14 cellular contexts compared by ENCODE assay signal in genomic region chr20:62356143-62356947, GRCh38. TPM values are rescaled to one million over a fixed set of nuclear protein-coding genes. Genes with fewer than 3 reads are reported as not detected.
A peak's percentile ranks its signal among the peaks of the same experiment; 100 is the strongest.
DNase-seq lines count a peak whose midpoint lies in the region; ATAC-seq, FAIRE-seq and TF ChIP-seq lines count a peak whose summit lies in the region.
"Had no signal": no experiment of that assay in that cellular context is flagged by ENCODE, and none has a peak within 500 bp of the region (broad histone marks: within the 10 kb centered on the region; RNA-seq: fewer than 3 reads in every experiment).

No MANE protein-coding gene starts in this region.

- peak overlapping the region; percentile 91 for H3K4me2 ChIP-seq in A549

- H3K9me3 Mint-ChIP-seq in naive thymus-derived CD8-positive, alpha-beta T cell: no peaks in the 10 kb centered on the region
- H3K9me3 Mint-ChIP-seq: activated naive CD8-positive, alpha-beta T cell treated with anti-CD3 and anti-CD28 coated beads for 36 hours; stimulated activated naive CD8-positive, alpha-beta T cell treated with anti-CD3 and anti-CD28 coated beads, Interleukin-15, amount 100 ng/mL, for 72 hours had no signal

- no peak overlapping the region for H3K4me3 Mint-ChIP-seq in naive thymus-derived CD8-positive, alpha-beta T cell
- H3K4me3 Mint-ChIP-seq: activated naive CD8-positive, alpha-beta T cell treated with anti-CD3 and anti-CD28 coated beads for 36 hours; stimulated activated naive CD8-positive, alpha-beta T cell treated with anti-CD3 and anti-CD28 coated beads, Interleukin-15, amount 100 ng/mL, for 72 hours had no signal

- TF ChIP-seq CTCF in A549 (IDR thresholded peaks at IDR 0.05): no peak
- TF ChIP-seq CTCF in Peyer's patch (IDR thresholded peaks at IDR 0.05): no peak
- TF ChIP-seq CTCF in pancreas (IDR thresholded peaks at IDR 0.05): no peak

- H3K27ac ChIP-seq in A549 (peak overlapping the region; percentile 97 to 99), Peyer's patch (peak overlapping the region; percentile 43 to 89 (median 70)), pancreas (peak overlapping the region; percentile 17 to 62 (median 60))

- H3K9me3 ChIP-seq in A549: no peaks in the 10 kb centered on the region
- H3K9me3 ChIP-seq in Peyer's patch: no peaks in the 10 kb centered on the region
- no peaks in the 10 kb centered on the region for H3K9me3 ChIP-seq in pancreas
- H3K9me3 ChIP-seq: HAP-1 had no signal

- POLR2A ChIA-PET in A549 (lab: Yijun Ruan, JAX): interaction anchor here (1.0 to 4.9 kb wide), 2 partner anchors 11 to 31 kb away, joined by 3 to 61 read pairs; partner anchors contain the start of genes LAMA5 and RPS21
- POLR2A ChIA-PET in naive thymus-derived CD8-positive, alpha-beta T cell (lab: Charles Lee): no interaction called here

- CTCF ChIA-PET in A549 (lab: Yijun Ruan, JAX): interaction anchor here (0.9 to 5.5 kb wide), 8 partner anchors 11 to 71 kb away, joined by 3 to 94 read pairs (median 6); partner anchors contain the start of genes ADRM1 and LAMA5

- TF ChIP-seq RAD21 in A549 (conservative IDR thresholded peaks at IDR 0.05 in 1 of 2, IDR thresholded peaks at IDR 0.05 in 1 of 2): no peak

- no peak for TF ChIP-seq EP300 in A549 (IDR thresholded peaks at IDR 0.05)

- TF ChIP-seq POLR2A in A549 (IDR thresholded peaks at IDR 0.05; ENCODE audit: low read length): no peak
- TF ChIP-seq POLR2A in Peyer's patch (IDR thresholded peaks at IDR 0.05): no peak

- DNase-seq in A549 (ENCODE audit: low read depth in 1 of 2, low spot score in 1 of 2): peak in 1 of 2 experiments; percentile 45
- no peak for DNase-seq in Peyer's patch
- peak; percentile 65 for DNase-seq in Right ventricle myocardium superior
- DNase-seq in pancreas: peak in 2 of 6 donors; percentile 32 to 73
- DNase-seq in naive thymus-derived CD8-positive, alpha-beta T cell: no peak
- no peak for DNase-seq in mesenteric fat pad (ENCODE audit: low spot score)
- DNase-seq in NCI-H1105 (lab: John Stamatoyannopoulos, UW): no peak
- DNase-seq: activated CD4-positive, CD25-positive, alpha-beta regulatory T cell; activated naive CD8-positive, alpha-beta T cell treated with anti-CD3 and anti-CD28 coated beads for 36 hours; AML-193; stimulated activated naive CD8-positive, alpha-beta T cell treated with anti-CD3 and anti-CD28 coated beads, Interleukin-15, amount 100 ng/mL, for 72 hours had no signal

- H3K4me3 ChIP-seq in A549 (peak overlapping the region; percentile 41), Peyer's patch (peak overlapping the region in 1 of 4 donors; percentile 2), pancreas (no peak overlapping the region)
- H3K4me3 ChIP-seq: HAP-1 had no signal

- ATAC-seq in A549 (no peak), Right ventricle myocardium superior (ENCODE audit: poor library complexity) (peak; percentile 5), pancreas (peak in 3 of 4 donors; percentile 2 to 22 (median 4)), GM19395 (IDR thresholded peaks at IDR 0.05; ENCODE audit: unreplicated experiment) (no peak)
- no peak for ATAC-seq in naive thymus-derived CD8-positive, alpha-beta T cell
- ATAC-seq: stimulated activated naive CD8-positive, alpha-beta T cell treated with anti-CD3 and anti-CD28 coated beads, Interleukin-15, amount 100 ng/mL, for 72 hours had no signal

- no peaks in the 10 kb centered on the region for H3K4me1 Mint-ChIP-seq in naive thymus-derived CD8-positive, alpha-beta T cell
- H3K4me1 Mint-ChIP-seq: activated naive CD8-positive, alpha-beta T cell treated with anti-CD3 and anti-CD28 coated beads for 36 hours; stimulated activated naive CD8-positive, alpha-beta T cell treated with anti-CD3 and anti-CD28 coated beads, Interleukin-15, amount 100 ng/mL, for 72 hours had no signal

- intact Hi-C loops in Right ventricle myocardium superior (cut with DNase I) (no loop called here), pancreas (cut with DNase I) (no loop called here)

- H3K27me3 Mint-ChIP-seq in naive thymus-derived CD8-positive, alpha-beta T cell: peaks cover 0 to 10% (median 0%) of the 10 kb centered on the region in 5 donors

- H3K27me3 ChIP-seq in Peyer's patch (no peaks in the 10 kb centered on the region), pancreas (no peaks in the 10 kb centered on the region)

- H3K27ac Mint-ChIP-seq in naive thymus-derived CD8-positive, alpha-beta T cell: no peak overlapping the region
- H3K27ac Mint-ChIP-seq: activated naive CD8-positive, alpha-beta T cell treated with anti-CD3 and anti-CD28 coated beads for 36 hours; stimulated activated naive CD8-positive, alpha-beta T cell treated with anti-CD3 and anti-CD28 coated beads, Interleukin-15, amount 100 ng/mL, for 72 hours had no signal

- FAIRE-seq in A549 (lab: Jason Lieb, UNC) (no peak), pancreas (lab: Jason Lieb, UNC) (no peak)
- FAIRE-seq: GM12892 had no signal

- H3K36me3 ChIP-seq in Peyer's patch (peaks cover 0 to 1% (median 0%) of the 10 kb centered on the region in 3 donors), pancreas (peaks cover 0 to 6% (median under 1%) of the 10 kb centered on the region in 3 donors)

- 17% methylated on average over 30 of the region's 34 CpGs for whole genome bisulfite sequencing in A549 (ENCODE audit: missing lambda C conversion rate)
- WGBS in pancreas, 2 donors: 75 to 76% methylated on average over 34 of the region's 34 CpGs

- H3K4me1 ChIP-seq in A549 (peaks cover 98% of the 10 kb centered on the region), Peyer's patch (peaks cover 0 to 67% (median 0%) of the 10 kb centered on the region in 4 donors), pancreas (peaks cover 0 to 13% (median 3%) of the 10 kb centered on the region in 3 donors)
- H3K4me1 ChIP-seq: HAP-1 had no signal

- H3K36me3 Mint-ChIP-seq in naive thymus-derived CD8-positive, alpha-beta T cell: no peaks in the 10 kb centered on the region
- H3K36me3 Mint-ChIP-seq: activated naive CD8-positive, alpha-beta T cell treated with anti-CD3 and anti-CD28 coated beads for 36 hours had no signal

TF ChIP-seq in A549, 52 proteins besides CTCF, POLR2A, EP300 and RAD21 (continues in another document):
- 0 out of 2 replicates have a peak, but pooled peaks have one; percentile 33 for TF ChIP-seq HOXA7 (CRISPR knock-in tag; IDR thresholded peaks at IDR 0.05)
- TF ChIP-seq FOSB (CRISPR knock-in tag; IDR thresholded peaks at IDR 0.05): no peak
- no peak for TF ChIP-seq RARB (CRISPR knock-in tag; IDR thresholded peaks at IDR 0.05)
- no peak for TF ChIP-seq HOXB13 (CRISPR knock-in tag; IDR thresholded peaks at IDR 0.05; ENCODE audit: low read depth)

RNA-seq across cellular contexts. Expression of gene LAMA5, which starts 10.8 kb away (rescaled TPM):
- polyA plus RNA-seq in A549 (2011; rRNA removed) (20.4 and 31.6 TPM in 2 replicates), A549 (2017; fragmentation: RNase III; extraction: RNeasy Plus Mini Kit Qiagen cat#74134 plus additional on column Dnase treatment) (196 to 212 TPM (median 202 TPM) in 3 replicates), pancreas (100 to 1,000 TPM; 259 to 344 TPM)
- 91.5 and 122 TPM in 2 replicates for polyA plus RNA-seq in A549 (2012; cell fraction: cytosol; rRNA removed)
- 829 and 950 TPM in 2 replicates for polyA plus RNA-seq in A549 (2012; cell fraction: nucleus; rRNA removed)
- polyA minus RNA-seq in A549 (2011; rRNA and poly(A)+ RNA removed): 26.9 and 28.7 TPM in 2 replicates
- total RNA-seq in Peyer's patch (100 to 1,000 TPM in 2 of 4 donors, 10 to 100 TPM in 2; 31.2 to 328 (median 87.3) TPM), Right ventricle myocardium superior (79.6 TPM), pancreas (10 to 100 TPM; 43.6 to 89.5 (median 59.4) TPM), mesenteric fat pad (126 TPM)
- 1 to 10 TPM; 2.5 to 4.0 TPM for total RNA-seq in naive thymus-derived CD8-positive, alpha-beta T cell
- under 1 TPM in 1 of 3 donors, not detected in 2; 0.27 TPM for polyA plus RNA-seq in naive thymus-derived CD8-positive, alpha-beta T cell

RNA-seq across cellular contexts. Expression of gene RPS21, which starts 30.6 kb away (rescaled TPM):
- polyA plus RNA-seq in A549 (2011; rRNA removed): 3,697 and 4,026 TPM in 2 replicates
- 8,308 and 13,239 TPM in 2 replicates for polyA plus RNA-seq in A549 (2012; cell fraction: cytosol; rRNA removed)
- polyA plus RNA-seq in A549 (2012; cell fraction: nucleus; rRNA removed): 5,168 and 6,855 TPM in 2 replicates
- 2,862 to 2,938 TPM (median 2,871 TPM) in 3 replicates for polyA plus RNA-seq in A549 (2017; fragmentation: RNase III; extraction: RNeasy Plus Mini Kit Qiagen cat#74134 plus additional on column Dnase treatment)
- 804 and 936 TPM in 2 replicates for polyA minus RNA-seq in A549 (2011; rRNA and poly(A)+ RNA removed)
- 100 to 1,000 TPM; 507 to 769 (median 622) TPM for total RNA-seq in Peyer's patch
- 732 TPM for total RNA-seq in Right ventricle myocardium superior
- total RNA-seq in pancreas: 1,000 to 10,000 TPM in 2 of 6 donors, 100 to 1,000 TPM in 4; 662 to 1,102 (median 850) TPM
- 1,000 to 10,000 TPM; 2,124 to 2,141 TPM for polyA plus RNA-seq in pancreas
- 1,000 to 10,000 TPM; 3,205 to 3,496 TPM for total RNA-seq in naive thymus-derived CD8-positive, alpha-beta T cell
- polyA plus RNA-seq in naive thymus-derived CD8-positive, alpha-beta T cell: 1,000 to 10,000 TPM; 3,313 to 3,803 (median 3,517) TPM
- 856 TPM for total RNA-seq in mesenteric fat pad

RNA-seq across cellular contexts. Expression of gene CABLES2, which starts 50.7 kb away (rescaled TPM):
- polyA plus RNA-seq in A549 (2011; rRNA removed) (3.9 and 5.0 TPM in 2 replicates), A549 (2017; fragmentation: RNase III; extraction: RNeasy Plus Mini Kit Qiagen cat#74134 plus additional on column Dnase treatment) (5.6 to 7.7 TPM (median 6.6 TPM) in 3 replicates), pancreas (1 to 10 TPM; 1.5 to 2.9 TPM)
- polyA plus RNA-seq in A549 (2012; cell fraction: cytosol; rRNA removed): 5.9 and 7.3 TPM in 2 replicates
- polyA plus RNA-seq in A549 (2012; cell fraction: nucleus; rRNA removed): 9.4 and 10.5 TPM in 2 replicates
- 6.1 and 7.1 TPM in 2 replicates for polyA minus RNA-seq in A549 (2011; rRNA and poly(A)+ RNA removed)
- total RNA-seq in Peyer's patch (10 to 100 TPM in 2 of 4 donors, 1 to 10 TPM in 2; 7.2 to 33.8 (median 11.1) TPM), Right ventricle myocardium superior (15.0 TPM), pancreas (1 to 10 TPM; 1.4 to 2.3 (median 1.9) TPM), mesenteric fat pad (2.3 TPM)
- total RNA-seq in naive thymus-derived CD8-positive, alpha-beta T cell: 1 to 10 TPM; 6.3 to 6.4 TPM
- 1 to 10 TPM in 2 of 3 donors, under 1 TPM in 1; 0.83 to 1.7 (median 1.1) TPM for polyA plus RNA-seq in naive thymus-derived CD8-positive, alpha-beta T cell

RNA-seq across cellular contexts. Expression of gene ADRM1, which starts 53.5 kb away (rescaled TPM):
- polyA plus RNA-seq in A549 (2011; rRNA removed) (68.9 and 87.9 TPM in 2 replicates), A549 (2017; fragmentation: RNase III; extraction: RNeasy Plus Mini Kit Qiagen cat#74134 plus additional on column Dnase treatment) (121 to 131 TPM (median 130 TPM) in 3 replicates), pancreas (10 to 100 TPM; 61.9 to 74.8 TPM)
- polyA plus RNA-seq in A549 (2012; cell fraction: cytosol; rRNA removed): 217 and 255 TPM in 2 replicates
- 249 and 328 TPM in 2 replicates for polyA plus RNA-seq in A549 (2012; cell fraction: nucleus; rRNA removed)
- 56.0 and 59.2 TPM in 2 replicates for polyA minus RNA-seq in A549 (2011; rRNA and poly(A)+ RNA removed)
- total RNA-seq in Peyer's patch (100 to 1,000 TPM in 2 of 4 donors, 10 to 100 TPM in 2; 90.8 to 136 (median 99.7) TPM), Right ventricle myocardium superior (68.5 TPM), pancreas (10 to 100 TPM; 33.3 to 76.0 (median 36.5) TPM), mesenteric fat pad (87.1 TPM)
- 10 to 100 TPM; 61.1 to 64.0 TPM for total RNA-seq in naive thymus-derived CD8-positive, alpha-beta T cell
- polyA plus RNA-seq in naive thymus-derived CD8-positive, alpha-beta T cell: 10 to 100 TPM; 66.2 to 93.9 (median 68.9) TPM

Comparison
In these comparisons a context has a peak if more than half of its experiments do, and no peak if none do; other contexts are left out.
1. ATAC-seq: peak in Right ventricle myocardium superior (single experiment) and pancreas (3 of 4); none in A549 (0 of 2), naive thymus-derived CD8-positive, alpha-beta T cell (0 of 2) and GM19395 (single experiment).
2. RNA of gene LAMA5, which starts 10.8 kb away (total RNA-seq): 126 TPM in mesenteric fat pad (single experiment), 31.2 to 328 TPM in Peyer's patch, 79.6 TPM in Right ventricle myocardium superior (single experiment) and 43.6 to 89.5 TPM in pancreas; 2.5 to 4.0 TPM in naive thymus-derived CD8-positive, alpha-beta T cell; every median in the first group is over 4 times any median in the second.
3. Peak in every context shown above with its lines, with median percentiles within 50 percentile points of each other: H3K27ac ChIP-seq.